1 cellular context compared by ENCODE assay signal in the genomic region with DNA sequence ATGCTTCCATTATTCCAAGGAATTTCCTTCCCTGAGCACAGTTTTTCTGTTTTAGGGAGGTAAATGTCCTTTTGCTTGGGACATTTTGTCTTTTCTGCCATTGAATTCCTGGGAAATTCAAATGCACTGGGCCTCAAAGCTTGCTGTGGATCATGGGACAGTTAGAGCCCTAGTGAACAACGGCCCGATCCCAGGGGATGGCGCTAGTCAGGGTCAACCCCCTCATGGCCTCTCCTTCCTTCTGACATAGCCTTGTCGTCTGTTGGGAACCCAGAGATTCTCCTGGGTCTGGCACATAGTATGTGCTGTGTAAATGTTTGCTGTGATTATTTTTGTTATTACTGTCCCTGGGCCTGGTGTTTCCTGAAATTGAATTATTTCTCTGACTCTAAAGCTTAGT.
TF ChIP-seq lines count a peak whose summit lies in the region.

No MANE protein-coding gene starts in this region.

TF ChIP-seq in IMR-90, 13 proteins besides CTCF, POLR2A, EP300 and RAD21 (continued from another document):
- TF ChIP-seq, protein P1, sequence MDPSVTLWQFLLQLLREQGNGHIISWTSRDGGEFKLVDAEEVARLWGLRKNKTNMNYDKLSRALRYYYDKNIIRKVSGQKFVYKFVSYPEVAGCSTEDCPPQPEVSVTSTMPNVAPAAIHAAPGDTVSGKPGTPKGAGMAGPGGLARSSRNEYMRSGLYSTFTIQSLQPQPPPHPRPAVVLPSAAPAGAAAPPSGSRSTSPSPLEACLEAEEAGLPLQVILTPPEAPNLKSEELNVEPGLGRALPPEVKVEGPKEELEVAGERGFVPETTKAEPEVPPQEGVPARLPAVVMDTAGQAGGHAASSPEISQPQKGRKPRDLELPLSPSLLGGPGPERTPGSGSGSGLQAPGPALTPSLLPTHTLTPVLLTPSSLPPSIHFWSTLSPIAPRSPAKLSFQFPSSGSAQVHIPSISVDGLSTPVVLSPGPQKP (IDR thresholded peaks at IDR 0.05; ENCODE audit: borderline replicate concordance, low read depth, low read length): no peak
- TF ChIP-seq NFE2L2 (IDR thresholded peaks at IDR 0.05; ENCODE audit: low read depth, low read length): no peak
- TF ChIP-seq FOS (IDR thresholded peaks at IDR 0.05; ENCODE audit: low read depth, low read length): no peak
- TF ChIP-seq MAFK (IDR thresholded peaks at IDR 0.05; ENCODE audit: low read depth, low read length): no peak
- TF ChIP-seq MXI1 (IDR thresholded peaks at IDR 0.05; ENCODE audit: borderline replicate concordance, low read depth, low read length): no peak
- no peak for TF ChIP-seq SMC3 (IDR thresholded peaks at IDR 0.05; ENCODE audit: low read depth, low read length)
